ENCODE assay signal across 14 cellular contexts in genomic region chr16:21104124-21104860, GRCh38. TPM values are rescaled to one million over a fixed set of nuclear protein-coding genes. Genes with fewer than 3 reads are reported as not detected.
A peak's percentile ranks its signal among the peaks of the same experiment; 100 is the strongest.
DNase-seq lines count a peak whose midpoint lies in the region; ATAC-seq and TF ChIP-seq lines count a peak whose summit lies in the region.
"Had no signal": no experiment of that assay in that cellular context is flagged by ENCODE, and none has a peak within 500 bp of the region (broad histone marks: within the 10 kb centered on the region; RNA-seq: fewer than 3 reads in every experiment).

No MANE protein-coding gene starts in this region.

- H3F3A ChIP-seq in neural cell (ENCODE audit: insufficient read depth, low read length, poor library complexity, severe bottlenecking) = no peaks in the 10 kb centered on the region

- H3K27me3 ChIP-seq in neural cell (ENCODE audit: insufficient read depth, low read depth, low read length) = no peaks in the 10 kb centered on the region

- H3K27ac ChIP-seq in neural cell (ENCODE audit: low read length) = peak overlapping the region; percentile 57

- no peaks in the 10 kb centered on the region for H3K79me2 ChIP-seq in neural cell (replicated peaks; ENCODE audit: insufficient read depth, low read length)

- TF ChIP-seq CTCF in choroid plexus epithelial cell (conservative IDR thresholded peaks at IDR 0.05; ENCODE audit: low read depth, low read length) (no peak), neural cell (IDR thresholded peaks at IDR 0.05; ENCODE audit: poor library complexity, severe bottlenecking) (no peak)

- H3K36me3 ChIP-seq in neural cell (ENCODE audit: insufficient read depth, low read length) = no peaks in the 10 kb centered on the region

- H3K9me2 ChIP-seq in neural cell (ENCODE audit: insufficient read depth, low read length) = no peaks in the 10 kb centered on the region

- TF ChIP-seq EP300 in neural cell (conservative IDR thresholded peaks at IDR 0.05; ENCODE audit: poor library complexity, severe bottlenecking) = no peak

- no peak overlapping the region for H2AFZ ChIP-seq in neural cell (ENCODE audit: low read depth, low read length)

- no peak overlapping the region for H3K9ac ChIP-seq in neural cell (ENCODE audit: low read length)

- H3K4me3 ChIP-seq in choroid plexus epithelial cell (ENCODE audit: low read depth, low read length) (no peak overlapping the region), neural cell (ENCODE audit: low read length) (peak overlapping the region; percentile 28)

- peak; percentile 76 for DNase-seq in Daoy (ENCODE audit: low read depth)
- DNase-seq in KBM-7 = peak; percentile 52
- DNase-seq in choroid plexus epithelial cell (ENCODE audit: low read depth) = peak; percentile 79
- no peak for DNase-seq in NCI-H128 (lab: John Stamatoyannopoulos, UW; ENCODE audit: unreplicated experiment)
- DNase-seq: CD8-positive, alpha-beta memory T cell; H7; NCI-H1930; PC-3; substantia nigra had no signal

- in situ Hi-C loops in KBM-7 (cut with MboI; ENCODE audit: low pct_unique_long_range_greater_than_20kb, low sequenced_read_pairs) = no loop called here

- H4K20me1 ChIP-seq in neural cell (ENCODE audit: insufficient read depth) = no peaks in the 10 kb centered on the region

- H3K4me2 ChIP-seq in neural cell (ENCODE audit: low read length) = peak overlapping the region; percentile 20

- ATAC-seq in HG02938 (IDR thresholded peaks at IDR 0.05; ENCODE audit: unreplicated experiment) (no peak), HG03442 (IDR thresholded peaks at IDR 0.05; ENCODE audit: unreplicated experiment) (no peak)
- ATAC-seq: activated naive CD4-positive, alpha-beta T cell treated with anti-CD3 and anti-CD28 coated beads, Interleukin-2, amount 50 U/mL, for 72 hours; PC-3 had no signal

- H3K9me3 ChIP-seq in neural cell (ENCODE audit: low read length) = no peaks in the 10 kb centered on the region

- TF ChIP-seq RAD21 in neural cell (conservative IDR thresholded peaks at IDR 0.05) = no peak

TF ChIP-seq in neural cell, 6 proteins besides CTCF, POLR2A, EP300 and RAD21:
- TF ChIP-seq POLR2AphosphoS5 (IDR thresholded peaks at IDR 0.05) (no peak), EZH2 (IDR thresholded peaks at IDR 0.05; ENCODE audit: borderline replicate concordance, insufficient read depth, low read length, poor library complexity, severe bottlenecking) (no peak), TAF1 (IDR thresholded peaks at IDR 0.05; ENCODE audit: low read depth) (no peak), SMC3 (conservative IDR thresholded peaks at IDR 0.05; ENCODE audit: poor library complexity) (no peak), MXI1 (conservative IDR thresholded peaks at IDR 0.05; ENCODE audit: poor library complexity, severe bottlenecking) (no peak), REST (IDR thresholded peaks at IDR 0.05; ENCODE audit: borderline replicate concordance) (no peak)

RNA-seq across cellular contexts. Expression of gene DNAH3, which starts 46.4 kb away (rescaled TPM):
- 0.06 TPM in 1 of 2 replicates, not detected in the other for total RNA-seq in Daoy (2014; rRNA removed; shearing (Covaris generic))
- 0.06 TPM in 1 of 2 replicates, not detected in the other for polyA plus RNA-seq in neural cell
- polyA minus RNA-seq in neural cell = 0.24 TPM in 1 of 2 replicates, not detected in the other
- total RNA-seq: activated naive CD4-positive, alpha-beta T cell treated with anti-CD3 and anti-CD28 coated beads, Interleukin-2, amount 50 U/mL, for 72 hours; CD8-positive, alpha-beta memory T cell had no signal
- polyA plus RNA-seq: CD8-positive, alpha-beta memory T cell; IgD-negative memory B cell had no signal

RNA-seq across cellular contexts. Expression of gene LDAF1, which starts 54.2 kb away (rescaled TPM):
- 9.3 and 18.1 TPM in 2 replicates for total RNA-seq in Daoy (2014; rRNA removed; shearing (Covaris generic))
- 10.8 and 25.4 TPM in 2 replicates for polyA plus RNA-seq in neural cell
- 6.9 and 9.3 TPM in 2 replicates for polyA minus RNA-seq in neural cell
